In genomic region chr5:127288676-127289075, GRCh38 we compare ENCODE assay signal across 28 cellular contexts. TPM values are rescaled to one million over a fixed set of nuclear protein-coding genes. Genes with fewer than 3 reads are reported as not detected.
"Had no signal": no experiment of that assay in that cellular context is flagged by ENCODE, and none has a peak within 500 bp of the region (broad histone marks: within the 10 kb centered on the region; RNA-seq: fewer than 3 reads in every experiment).

No MANE protein-coding gene starts in this region.

- H3K9me3 Mint-ChIP-seq: activated CD4-positive, alpha-beta T cell treated with anti-CD3 and anti-CD28 coated beads, Interleukin-2, amount 10 ng/mL, durations not matched to agents 7 days and 5 days; activated naive CD4-positive, alpha-beta T cell treated with anti-CD3 and anti-CD28 coated beads, Interleukin-2, amount 50 U/mL, for 72 hours; activated naive CD8-positive, alpha-beta T cell treated with anti-CD3 and anti-CD28 coated beads, Interleukin-2, amount 10 ng/mL, durations not matched to agents 7 days and 5 days had no signal

- H3K4me3 Mint-ChIP-seq: activated CD4-positive, alpha-beta T cell treated with anti-CD3 and anti-CD28 coated beads, Interleukin-2, amount 10 ng/mL, durations not matched to agents 7 days and 5 days; activated CD8-positive, alpha-beta T cell treated with anti-CD3 and anti-CD28 coated beads for 36 hours; activated naive CD4-positive, alpha-beta T cell treated with anti-CD3 and anti-CD28 coated beads, Interleukin-2, amount 10 ng/mL, durations not matched to agents 7 days and 5 days; activated naive CD8-positive, alpha-beta T cell treated with anti-CD3 and anti-CD28 coated beads, Interleukin-2, amount 10 ng/mL, durations not matched to agents 7 days and 5 days had no signal

- H3K4me3 ChIP-seq: ascending aorta, breast epithelium, cardiac muscle cell, colonic mucosa, gastrocnemius medialis, heart left ventricle had no signal

- H3K36me3 Mint-ChIP-seq: activated naive CD4-positive, alpha-beta T cell treated with anti-CD3 and anti-CD28 coated beads, Interleukin-2, amount 10 ng/mL, durations not matched to agents 7 days and 5 days; activated naive CD8-positive, alpha-beta T cell treated with anti-CD3 and anti-CD28 coated beads, Interleukin-2, amount 10 ng/mL, durations not matched to agents 7 days and 5 days; brain had no signal

- H3K36me3 ChIP-seq: ascending aorta, breast epithelium, cardiac muscle cell, colonic mucosa, gastrocnemius medialis, heart left ventricle had no signal

- H3K4me1 ChIP-seq: ascending aorta, breast epithelium, colonic mucosa, foreskin keratinocyte had no signal

- DNase-seq: activated CD4-positive, alpha-beta T cell treated with anti-CD3 and anti-CD28 coated beads for 1 hour; activated CD4-positive, alpha-beta T cell treated with anti-CD3 and anti-CD28 coated beads for 4 hours; activated CD4-positive, alpha-beta T cell treated with anti-CD3 and anti-CD28 coated beads, Interleukin-2, amount 10 ng/mL, durations not matched to agents 7 days and 5 days; activated CD4-positive, alpha-beta T cell treated with anti-CD3 and anti-CD28 coated beads, Interleukin-2, amount 50 U/mL, for 48 hours; activated CD8-positive, alpha-beta memory T cell treated with anti-CD3 and anti-CD28 coated beads for 24 hours; activated CD8-positive, alpha-beta T cell treated with anti-CD3 and anti-CD28 coated beads for 36 hours; activated gamma-delta T cell; activated naive CD4-positive, alpha-beta T cell; activated naive CD4-positive, alpha-beta T cell treated with anti-CD3 and anti-CD28 coated beads, Interleukin-2, amount 10 ng/mL, durations not matched to agents 7 days and 5 days; activated naive CD8-positive, alpha-beta T cell treated with anti-CD3 and anti-CD28 coated beads, Interleukin-2, amount 10 ng/mL, durations not matched to agents 7 days and 5 days; activated T-cell treated with anti-CD3 and anti-CD28 coated beads, Interleukin-2, amount 50 U/mL, for 1 hour; activated T-cell treated with anti-CD3 and anti-CD28 coated beads, Interleukin-2, amount 50 U/mL, for 48 hours; central memory CD4-positive, alpha-beta T cell; cerebellar nuclear complex; colonic mucosa; effector CD8-positive, alpha-beta T cell; foreskin keratinocyte; gastrocnemius medialis; glutamatergic neuron; heart left ventricle; T-helper 2 cell had no signal

- H3K27ac Mint-ChIP-seq: activated CD4-positive, alpha-beta T cell treated with anti-CD3 and anti-CD28 coated beads, Interleukin-2, amount 10 ng/mL, durations not matched to agents 7 days and 5 days; activated CD8-positive, alpha-beta T cell treated with anti-CD3 and anti-CD28 coated beads for 36 hours; activated naive CD4-positive, alpha-beta T cell treated with anti-CD3 and anti-CD28 coated beads, Interleukin-2, amount 10 ng/mL, durations not matched to agents 7 days and 5 days; activated naive CD4-positive, alpha-beta T cell treated with anti-CD3 and anti-CD28 coated beads, Interleukin-2, amount 50 U/mL, for 72 hours; activated naive CD8-positive, alpha-beta T cell treated with anti-CD3 and anti-CD28 coated beads, Interleukin-2, amount 10 ng/mL, durations not matched to agents 7 days and 5 days; brain had no signal

- H3K27me3 ChIP-seq: ascending aorta, cardiac muscle cell, gastrocnemius medialis had no signal

- H3K27ac ChIP-seq: ascending aorta, breast epithelium, cardiac muscle cell, colonic mucosa, foreskin keratinocyte, gastrocnemius medialis, heart left ventricle had no signal

- H3K9me3 ChIP-seq: ascending aorta, colonic mucosa, gastrocnemius medialis had no signal

- ATAC-seq: activated CD8-positive, alpha-beta T cell treated with anti-CD3 and anti-CD28 coated beads for 36 hours; activated naive CD4-positive, alpha-beta T cell treated with anti-CD3 and anti-CD28 coated beads, Interleukin-2, amount 50 U/mL, for 72 hours; esophagus mucosa; foreskin keratinocyte; gastrocnemius medialis; heart left ventricle had no signal

RNA-seq across cellular contexts. Expression of gene MEGF10, which starts 1.9 kb away (rescaled TPM):
- total RNA-seq: activated CD4-positive, alpha-beta T cell treated with anti-CD3 and anti-CD28 coated beads, Interleukin-2, amount 10 ng/mL, durations not matched to agents 7 days and 5 days; activated CD8-positive, alpha-beta T cell treated with anti-CD3 and anti-CD28 coated beads for 36 hours; activated naive CD8-positive, alpha-beta T cell treated with anti-CD3 and anti-CD28 coated beads, Interleukin-2, amount 10 ng/mL, durations not matched to agents 7 days and 5 days; foreskin keratinocyte; T-helper 1 cell treated with Interleukin-12 subunit alpha and Interleukin-12 subunit beta and Interleukin-4 antibody, amounts not matched to agents 30 ng/mL and 1 ng/mL, for 36 hours had no signal
- polyA plus RNA-seq: foreskin keratinocyte had no signal
